ENCODE assay signal across 8 cellular contexts in the genomic region with DNA sequence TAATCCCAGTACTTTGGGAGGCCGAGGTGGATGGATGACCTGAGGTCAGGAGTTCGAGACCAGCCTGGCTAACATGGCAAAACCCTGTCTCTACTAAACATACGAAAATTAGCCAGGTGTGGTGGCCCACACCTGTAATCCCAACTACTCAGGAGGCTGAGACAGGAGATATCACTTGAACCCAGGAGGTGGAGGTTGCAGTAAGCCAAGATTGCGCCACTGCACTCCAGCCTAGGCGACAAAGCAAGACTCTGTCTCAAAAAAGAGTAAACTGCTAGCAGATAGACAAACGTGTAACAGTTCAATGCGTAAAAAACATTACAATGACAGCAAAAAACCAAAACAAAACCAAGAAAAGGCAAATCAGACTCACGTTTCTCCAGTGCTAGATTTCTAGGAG. TPM values are rescaled to one million over a fixed set of nuclear protein-coding genes. Genes with fewer than 3 reads are reported as not detected.
A peak's percentile ranks its signal among the peaks of the same experiment; 100 is the strongest.
DNase-seq lines count a peak whose midpoint lies in the region; ATAC-seq, FAIRE-seq and TF ChIP-seq lines count a peak whose summit lies in the region.
"Not testable (repeated sequence)": the region's sequence is repeated elsewhere in the genome, so short reads cannot be mapped to it uniquely, and the experiment has no call there.

No MANE protein-coding gene starts in this region.

- peak overlapping the region in 1 of 2 experiments; percentile 90; a peak in 1 of 6 replicates for H3K27ac ChIP-seq in A549
- H3K27ac ChIP-seq in IMR-90 (ENCODE audit: insufficient read depth, low read length); SK-N-MC: not testable (repeated sequence)

- not testable (repeated sequence) for H4K20me1 ChIP-seq in IMR-90 (ENCODE audit: insufficient read depth, low read length)

- not testable (repeated sequence) for H2BK15ac ChIP-seq in IMR-90 (ENCODE audit: low read depth, low read length)

- H4K8ac ChIP-seq in IMR-90 (ENCODE audit: low read depth in 2 of 2, low read length in 2 of 2): not testable (repeated sequence)

- H3K27me3 Mint-ChIP-seq in activated T-cell treated with anti-CD3 and anti-CD28 coated beads, Interleukin-2, amount 50 U/mL, for 72 hours (ENCODE audit: low read depth); MCF 10A (ENCODE audit: insufficient read depth, unreplicated experiment); nephron (ENCODE audit: low read depth); type B pancreatic cell: not testable (repeated sequence)

- H2BK5ac ChIP-seq in IMR-90 (ENCODE audit: low read depth, low read length, poor library complexity, severe bottlenecking): not testable (repeated sequence)

- TF ChIP-seq RAD21 in A549 (conservative IDR thresholded peaks at IDR 0.05 in 1 of 2, IDR thresholded peaks at IDR 0.05 in 1 of 2); IMR-90 (IDR thresholded peaks at IDR 0.05; ENCODE audit: low read length): not testable (repeated sequence)

- not testable (repeated sequence) for FAIRE-seq in A549 (lab: Jason Lieb, UNC)

- dilution Hi-C loops in IMR-90 (cut with HindIII; ENCODE audit: low sequenced_read_pairs, unreplicated experiment): not testable (repeated sequence)

- not testable (repeated sequence) for DNase-seq in A549 (ENCODE audit: low read depth in 1 of 2, low spot score in 1 of 2); IMR-90; SK-N-MC (ENCODE audit: low read depth, low spot score); activated T-cell treated with anti-CD3 and anti-CD28 coated beads, Interleukin-2, amount 50 U/mL, for 72 hours; MCF 10A (ENCODE audit: unreplicated experiment); type B pancreatic cell (ENCODE audit: extremely low spot score, unreplicated experiment)
- DNase-seq in cardiac septum (ENCODE audit: low spot score): peak; percentile 41

- intact Hi-C loops in IMR-90 (cut with micrococcal nuclease); MCF 10A (cut with micrococcal nuclease); cardiac septum (cut with DNase I): not testable (repeated sequence)

- H3K4me1 Mint-ChIP-seq in activated T-cell treated with anti-CD3 and anti-CD28 coated beads, Interleukin-2, amount 50 U/mL, for 72 hours (ENCODE audit: low read depth): peaks cover 19% of the 10 kb centered on the region
- H3K4me1 Mint-ChIP-seq in MCF 10A (ENCODE audit: insufficient read depth, unreplicated experiment) (peaks cover 12% of the 10 kb centered on the region), nephron (peaks cover 11% of the 10 kb centered on the region)
- not testable (repeated sequence) for H3K4me1 Mint-ChIP-seq in type B pancreatic cell (ENCODE audit: unreplicated experiment)

- H3K27me3 ChIP-seq in IMR-90 (ENCODE audit: control insufficient read depth, insufficient read depth, low read length): not testable (repeated sequence)

- not testable (repeated sequence) for H2AK5ac ChIP-seq in IMR-90 (ENCODE audit: low read depth, low read length)

- H3K4ac ChIP-seq in IMR-90 (ENCODE audit: low read depth, low read length): not testable (repeated sequence)

- H3K9me3 Mint-ChIP-seq in activated T-cell treated with anti-CD3 and anti-CD28 coated beads, Interleukin-2, amount 50 U/mL, for 72 hours; MCF 10A (ENCODE audit: unreplicated experiment); nephron; type B pancreatic cell: not testable (repeated sequence)

- H3K18ac ChIP-seq in IMR-90 (ENCODE audit: low read depth, low read length): not testable (repeated sequence)

- not testable (repeated sequence) for H2AK9ac ChIP-seq in IMR-90 (replicated peaks; ENCODE audit: low read depth, low read length, poor library complexity)

- not testable (repeated sequence) for BruUV-seq in IMR-90 (replicated peaks; lab: Mats Ljungman, UMichigan); MCF 10A (replicated peaks; lab: Mats Ljungman, UMichigan)

- H3K4me3 Mint-ChIP-seq in activated T-cell treated with anti-CD3 and anti-CD28 coated beads, Interleukin-2, amount 50 U/mL, for 72 hours: peak overlapping the region; percentile 69 to 96
- H3K4me3 Mint-ChIP-seq in MCF 10A (ENCODE audit: unreplicated experiment) (peak overlapping the region; percentile 54), nephron (peak overlapping the region; percentile 31 to 69 (median 62)), type B pancreatic cell (peak overlapping the region; percentile 18)

- WGBS in A549 (ENCODE audit: missing lambda C conversion rate): 77% methylated on average over 8 of the region's 8 CpGs
- WGBS in IMR-90 (ENCODE audit: extremely low coverage in 2 of 2, insufficient read length in 1 of 2), 2 experiments: 100% methylated on average over 1 of the region's 8 CpGs; no CpG with 5 or more reads in 1 of the 2 experiments

- not testable (repeated sequence) for H4K5ac ChIP-seq in IMR-90 (ENCODE audit: low read depth, low read length)

- TF ChIP-seq EP300 in A549 (IDR thresholded peaks at IDR 0.05): not testable (repeated sequence)

- H3K27ac Mint-ChIP-seq in activated T-cell treated with anti-CD3 and anti-CD28 coated beads, Interleukin-2, amount 50 U/mL, for 72 hours; nephron; type B pancreatic cell: not testable (repeated sequence)
- H3K27ac Mint-ChIP-seq in MCF 10A (ENCODE audit: low read depth, unreplicated experiment): peak overlapping the region; percentile 55

- peaks cover 6 to 12% of the 10 kb centered on the region in 2 donors for H3K36me3 Mint-ChIP-seq in activated T-cell treated with anti-CD3 and anti-CD28 coated beads, Interleukin-2, amount 50 U/mL, for 72 hours (ENCODE audit: insufficient read depth in 2 of 2)
- H3K36me3 Mint-ChIP-seq in MCF 10A (ENCODE audit: insufficient read depth, unreplicated experiment) (peaks cover 65% of the 10 kb centered on the region), nephron (ENCODE audit: low read depth) (peaks cover 28% of the 10 kb centered on the region), type B pancreatic cell (peaks cover 11% of the 10 kb centered on the region)

- H3K23ac ChIP-seq in IMR-90 (ENCODE audit: low read depth, low read length): 0 out of 2 replicates have a peak overlapping the region, but pooled peaks have one; percentile 25

- H3K36me3 ChIP-seq in IMR-90 (ENCODE audit: control insufficient read depth, insufficient read depth, low read length): not testable (repeated sequence)
- peaks cover 54% of the 10 kb centered on the region for H3K36me3 ChIP-seq in SK-N-MC (ENCODE audit: insufficient read depth, low read length)

- H3K79me1 ChIP-seq in IMR-90 (ENCODE audit: low read depth in 1 of 2, low read length in 2 of 2): peaks cover 19 to 51% of the 10 kb centered on the region in 2 experiments

- not testable (repeated sequence) for H3K14ac ChIP-seq in IMR-90 (replicated peaks; ENCODE audit: low read depth, low read length)

- H4K91ac ChIP-seq in IMR-90 (ENCODE audit: insufficient read depth, low read depth, low read length): not testable (repeated sequence)

- H3K56ac ChIP-seq in IMR-90 (ENCODE audit: extremely low read depth, insufficient read depth, low read length): not testable (repeated sequence)

- not testable (repeated sequence) for TF ChIP-seq CTCF in A549 (IDR thresholded peaks at IDR 0.05); IMR-90 (conservative IDR thresholded peaks at IDR 0.05; ENCODE audit: low read depth, low read length); MCF 10A (IDR thresholded peaks at IDR 0.05; ENCODE audit: unreplicated experiment); nephron (IDR thresholded peaks at IDR 0.05; ENCODE audit: unreplicated experiment in 3 of 3); type B pancreatic cell (conservative IDR thresholded peaks at IDR 0.05)

- not testable (repeated sequence) for H3K9me3 ChIP-seq in A549; IMR-90 (ENCODE audit: control insufficient read depth, insufficient read depth, low read length); SK-N-MC (ENCODE audit: low read depth, low read length)

- peaks cover 27% of the 10 kb centered on the region; the same call in 2 of the 3 replicates for H3K4me1 ChIP-seq in A549
- H3K4me1 ChIP-seq in IMR-90 (ENCODE audit: control insufficient read depth, insufficient read depth, low read length): not testable (repeated sequence)

- not testable (repeated sequence) for ATAC-seq in A549; IMR-90 (ENCODE audit: low read depth); activated T-cell treated with anti-CD3 and anti-CD28 coated beads, Interleukin-2, amount 50 U/mL, for 72 hours (replicated peaks in 1 of 2)

- CTCF ChIA-PET in A549 (lab: Yijun Ruan, JAX) (interaction anchor here (0.9 to 1.4 kb wide), 4 partner anchors 19 to 67 kb away, joined by 3 read pairs; partner anchors contain the start of gene PSPH), MCF 10A (lab: Yijun Ruan, JAX) (interaction anchor here (0.8 kb wide), 1 partner anchor 24 kb away, joined by 5 read pairs; no protein-coding TSS in a partner anchor)
- CTCF ChIA-PET in IMR-90 (lab: Yijun Ruan, JAX): not testable (repeated sequence)

- not testable (repeated sequence) for H2AFZ ChIP-seq in IMR-90 (replicated peaks; ENCODE audit: low read length, poor library complexity)

- not testable (repeated sequence) for H3K9me1 ChIP-seq in IMR-90 (ENCODE audit: insufficient read depth, low read length)

- not testable (repeated sequence) for H2BK120ac ChIP-seq in IMR-90 (ENCODE audit: low read depth, low read length)

- POLR2A ChIA-PET in A549 (lab: Yijun Ruan, JAX); IMR-90 (lab: Charles Lee; ENCODE audit: unreplicated experiment): not testable (repeated sequence)
- POLR2A ChIA-PET in MCF 10A (lab: Yijun Ruan, JAX): interaction anchor here (1.1 kb wide), 1 partner anchor 24 kb away, joined by 3 read pairs; no protein-coding TSS in a partner anchor

- not testable (repeated sequence) for H2BK20ac ChIP-seq in IMR-90 (ENCODE audit: low read depth, low read length)

- H3K9ac ChIP-seq in IMR-90 (ENCODE audit: low read depth, low read length); SK-N-MC (ENCODE audit: insufficient read length): not testable (repeated sequence)

- TF ChIP-seq POLR2A in A549 (IDR thresholded peaks at IDR 0.05; ENCODE audit: low read length); IMR-90 (IDR thresholded peaks at IDR 0.05; ENCODE audit: low read depth, low read length): not testable (repeated sequence)

- H3K4me2 ChIP-seq in A549: peak overlapping the region; percentile 91
- H3K4me2 ChIP-seq in IMR-90 (ENCODE audit: low read depth, low read length): not testable (repeated sequence)

- H3K4me3 ChIP-seq in A549; IMR-90 (ENCODE audit: insufficient read depth, low read depth, low read length): not testable (repeated sequence)
- peak overlapping the region; percentile 81; the same call in 1 of the 2 replicates for H3K4me3 ChIP-seq in SK-N-MC

- in situ Hi-C loops in IMR-90 (cut with MboI; ENCODE audit: low sequenced_read_pairs): not testable (repeated sequence)

RNA-seq across cellular contexts. Expression of gene PSPH, which starts 19.7 kb away (rescaled TPM):
- 52.7 and 60.9 TPM in 2 replicates for polyA plus RNA-seq in A549 (2011; rRNA removed)
- 48.7 and 51.1 TPM in 2 replicates for polyA plus RNA-seq in A549 (2012; cell fraction: cytosol; rRNA removed)
- polyA plus RNA-seq in A549 (2012; cell fraction: nucleus; rRNA removed): 25.2 and 25.4 TPM in 2 replicates
- polyA plus RNA-seq in A549 (2017; fragmentation: RNase III; extraction: RNeasy Plus Mini Kit Qiagen cat#74134 plus additional on column Dnase treatment): 58.3 to 64.7 TPM (median 60.7 TPM) in 3 replicates
- polyA minus RNA-seq in A549 (2011; rRNA and poly(A)+ RNA removed): 44.5 and 49.6 TPM in 2 replicates
- 48.4 and 55.8 TPM in 2 replicates for total RNA-seq in IMR-90 (2012; rRNA removed)
- polyA plus RNA-seq in IMR-90 (2012; rRNA removed): 30.0 and 31.8 TPM in 2 replicates
- polyA plus RNA-seq in IMR-90 (2012; cell fraction: cytosol; rRNA removed): 18.3 and 22.0 TPM in 2 replicates
- 8.3 and 15.5 TPM in 2 replicates for polyA plus RNA-seq in IMR-90 (2012; cell fraction: nucleus; rRNA removed; ENCODE audit: low replicate concordance)
- total RNA-seq in activated T-cell treated with anti-CD3 and anti-CD28 coated beads, Interleukin-2, amount 50 U/mL, for 72 hours: 10 to 100 TPM; 27.7 to 30.0 TPM
- 49.4 and 56.6 TPM in 2 replicates for total RNA-seq in MCF 10A (2022)
- 9.7 TPM for total RNA-seq in cardiac septum
- 20.1 and 28.6 TPM in 2 replicates for total RNA-seq in type B pancreatic cell (ENCODE audit: low replicate concordance)

RNA-seq across cellular contexts. Expression of gene CCT6A, which starts 20.0 kb away (rescaled TPM):
- polyA plus RNA-seq in A549 (2011; rRNA removed): 444 and 520 TPM in 2 replicates
- polyA plus RNA-seq in A549 (2012; cell fraction: cytosol; rRNA removed): 223 and 243 TPM in 2 replicates
- polyA plus RNA-seq in A549 (2012; cell fraction: nucleus; rRNA removed): 115 and 131 TPM in 2 replicates
- 334 to 378 TPM (median 337 TPM) in 3 replicates for polyA plus RNA-seq in A549 (2017; fragmentation: RNase III; extraction: RNeasy Plus Mini Kit Qiagen cat#74134 plus additional on column Dnase treatment)
- 228 and 233 TPM in 2 replicates for polyA minus RNA-seq in A549 (2011; rRNA and poly(A)+ RNA removed)
- total RNA-seq in IMR-90 (2012; rRNA removed): 265 and 311 TPM in 2 replicates
- 133 and 135 TPM in 2 replicates for polyA plus RNA-seq in IMR-90 (2012; rRNA removed)
- polyA plus RNA-seq in IMR-90 (2012; cell fraction: cytosol; rRNA removed): 29.8 and 49.8 TPM in 2 replicates
- polyA plus RNA-seq in IMR-90 (2012; cell fraction: nucleus; rRNA removed; ENCODE audit: low replicate concordance): 22.8 and 122 TPM in 2 replicates
- 100 to 1,000 TPM; 122 to 131 TPM for total RNA-seq in activated T-cell treated with anti-CD3 and anti-CD28 coated beads, Interleukin-2, amount 50 U/mL, for 72 hours
- 208 and 222 TPM in 2 replicates for total RNA-seq in MCF 10A (2022)
- 74.0 TPM for total RNA-seq in cardiac septum
- total RNA-seq in type B pancreatic cell (ENCODE audit: low replicate concordance): 128 and 151 TPM in 2 replicates

RNA-seq across cellular contexts. Expression of gene SUMF2, which starts 32.5 kb away (rescaled TPM):
- polyA plus RNA-seq in A549 (2011; rRNA removed): 85.2 TPM in 2 replicates
- polyA plus RNA-seq in A549 (2012; cell fraction: cytosol; rRNA removed): 74.2 and 86.7 TPM in 2 replicates
- 142 and 158 TPM in 2 replicates for polyA plus RNA-seq in A549 (2012; cell fraction: nucleus; rRNA removed)
- 94.8 to 112 TPM (median 106 TPM) in 3 replicates for polyA plus RNA-seq in A549 (2017; fragmentation: RNase III; extraction: RNeasy Plus Mini Kit Qiagen cat#74134 plus additional on column Dnase treatment)
- 93.2 and 93.5 TPM in 2 replicates for polyA minus RNA-seq in A549 (2011; rRNA and poly(A)+ RNA removed)
- total RNA-seq in IMR-90 (2012; rRNA removed): 93.0 and 97.3 TPM in 2 replicates
- polyA plus RNA-seq in IMR-90 (2012; rRNA removed): 80.7 and 86.2 TPM in 2 replicates
- polyA plus RNA-seq in IMR-90 (2012; cell fraction: cytosol; rRNA removed): 80.4 and 106 TPM in 2 replicates
- 103 and 170 TPM in 2 replicates for polyA plus RNA-seq in IMR-90 (2012; cell fraction: nucleus; rRNA removed; ENCODE audit: low replicate concordance)
- 100 to 1,000 TPM; 125 to 141 TPM for total RNA-seq in activated T-cell treated with anti-CD3 and anti-CD28 coated beads, Interleukin-2, amount 50 U/mL, for 72 hours
- total RNA-seq in MCF 10A (2022): 142 and 159 TPM in 2 replicates
- 32.3 TPM for total RNA-seq in cardiac septum
- 125 and 127 TPM in 2 replicates for total RNA-seq in type B pancreatic cell (ENCODE audit: low replicate concordance)

Comparison
In these comparisons a context has a peak if more than half of its experiments do, and no peak if none do; other contexts are left out.
1. H3K4me3 Mint-ChIP-seq: peak in every context shown above with its lines; median percentile 82 in activated T-cell treated with anti-CD3 and anti-CD28 coated beads, Interleukin-2, amount 50 U/mL, for 72 hours; 62 in nephron; 54 in MCF 10A; 18 in type B pancreatic cell.